Comparison of ENCODE assay signal across 7 cellular contexts in genomic region chr2:169054575-169054974, GRCh38. TPM values are rescaled to one million over a fixed set of nuclear protein-coding genes. Genes with fewer than 3 reads are reported as not detected.
"Had no signal": no experiment of that assay in that cellular context is flagged by ENCODE, and none has a peak within 500 bp of the region (broad histone marks: within the 10 kb centered on the region; RNA-seq: fewer than 3 reads in every experiment).

No MANE protein-coding gene starts in this region.

RNA-seq across cellular contexts. Expression of gene DHRS9, which starts 14.8 kb away (rescaled TPM):
- total RNA-seq: GM23248, GM23338, H1, H7, H9, HFFc6 had no signal
- polyA plus RNA-seq: GM23248, GM23338, H1 had no signal

RNA-seq across cellular contexts. Expression of gene ABCB11, which starts 23.5 kb away (rescaled TPM):
- total RNA-seq: GM23248, GM23338, H1, H4, H9 had no signal
- polyA plus RNA-seq: GM23248, GM23338, H1 had no signal
